In the genomic region with DNA sequence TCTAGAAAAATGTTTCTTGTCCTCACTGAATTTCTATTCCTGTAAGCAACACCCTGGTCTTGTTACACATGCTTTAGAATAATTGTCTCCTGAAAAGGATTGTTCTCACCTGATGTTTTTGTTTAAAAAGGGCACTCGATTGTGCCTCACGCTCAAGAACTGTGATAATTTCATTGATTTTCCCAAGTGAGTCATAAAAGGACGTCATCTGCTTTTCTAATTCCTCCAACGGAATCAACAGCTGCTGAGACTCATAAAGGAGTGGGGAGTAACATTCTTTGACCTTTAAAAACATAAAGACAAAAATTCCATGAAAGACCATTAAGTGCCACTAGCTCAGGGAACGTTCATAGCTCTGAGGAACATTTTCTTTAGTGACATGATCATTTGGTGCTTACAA, we compare ENCODE assay signal across 17 cellular contexts.
DNase-seq lines count a peak whose midpoint lies in the region; ATAC-seq and TF ChIP-seq lines count a peak whose summit lies in the region.
"Had no signal": no experiment of that assay in that cellular context is flagged by ENCODE, and none has a peak within 500 bp of the region (broad histone marks: within the 10 kb centered on the region; RNA-seq: fewer than 3 reads in every experiment).

No MANE protein-coding gene starts in this region.

- H3K27ac Mint-ChIP-seq in stimulated activated effector memory CD8-positive, alpha-beta T cell treated with anti-CD3 and anti-CD28 coated beads, Interleukin-12 subunit alpha, Interleukin-12 subunit beta, amount 100 ng/mL, for 72 hours: no peak overlapping the region
- H3K27ac Mint-ChIP-seq: CD4-positive, alpha-beta T cell; type B pancreatic cell had no signal

- CTCF ChIA-PET in A673 (lab: Charles Lee): no interaction called here

- no TSS peak for BruUV-seq in A673 (replicated peaks; lab: Mats Ljungman, UMichigan)

- DNase-seq in A673 (ENCODE audit: low spot score) (peak; percentile 36), HCEC 1CT (peak; percentile 23), astrocyte of the spinal cord (ENCODE audit: low read depth, low spot score) (peak; percentile 15), kidney glomerular epithelial cell (lab: John Stamatoyannopoulos, UW) (peak; percentile 18), SKM-1 treated with dmso at 0.1 percent for 144 hours (lab: John Stamatoyannopoulos, UW; ENCODE audit: unreplicated experiment) (no peak)
- no peak for DNase-seq in stimulated activated effector memory CD8-positive, alpha-beta T cell treated with anti-CD3 and anti-CD28 coated beads, Interleukin-12 subunit alpha, Interleukin-12 subunit beta, amount 100 ng/mL, for 72 hours (ENCODE audit: low spot score in 2 of 2)
- DNase-seq: activated CD4-positive, alpha-beta T cell treated with anti-CD3 and anti-CD28 coated beads for 48 hours; activated gamma-delta T cell treated with Interleukin-2 at 50 U/mL for 16 hours; CD4-positive, alpha-beta T cell; naive thymus-derived CD8-positive, alpha-beta T cell; NCI-H2029; NCI-H748 treated with DMSO at 0.1 percent for 48 hours; stimulated activated naive CD8-positive, alpha-beta T cell treated with anti-CD3 and anti-CD28 coated beads, Interleukin-15, Interleukin-2, amounts not matched to agents 100 U/mL and 50 U/mL, for 24 hours had no signal

- no peak overlapping the region for H3K27ac ChIP-seq in A673 (ENCODE audit: low read depth, low read length, poor library complexity, severe bottlenecking)
- H3K27ac ChIP-seq: A549 had no signal

- H3K9me3 Mint-ChIP-seq in stimulated activated effector memory CD8-positive, alpha-beta T cell treated with anti-CD3 and anti-CD28 coated beads, Interleukin-12 subunit alpha, Interleukin-12 subunit beta, amount 100 ng/mL, for 72 hours: no peaks in the 10 kb centered on the region
- H3K9me3 Mint-ChIP-seq: CD4-positive, alpha-beta T cell; naive thymus-derived CD8-positive, alpha-beta T cell; type B pancreatic cell had no signal

- H3K36me3 ChIP-seq in A673 (ENCODE audit: insufficient read depth, low read length, poor library complexity, severe bottlenecking): no peaks in the 10 kb centered on the region

- POLR2A ChIA-PET in A673 (lab: Charles Lee; ENCODE audit: low non-redundant PET): no interaction called here

- intact Hi-C loops in A673 (cut with micrococcal nuclease; ENCODE audit: unreplicated experiment): no loop called here

- in situ Hi-C loops in astrocyte of the spinal cord (cut with HindIII; ENCODE audit: low sequenced_read_pairs): no loop called here

- peaks cover 8% of the 10 kb centered on the region for H3K36me3 Mint-ChIP-seq in stimulated activated effector memory CD8-positive, alpha-beta T cell treated with anti-CD3 and anti-CD28 coated beads, Interleukin-12 subunit alpha, Interleukin-12 subunit beta, amount 100 ng/mL, for 72 hours
- H3K36me3 Mint-ChIP-seq: naive thymus-derived CD8-positive, alpha-beta T cell; type B pancreatic cell had no signal

- peaks cover 4% of the 10 kb centered on the region for H3K4me1 ChIP-seq in A673 (ENCODE audit: insufficient read depth, low read length, poor library complexity, severe bottlenecking)

- H3K4me3 Mint-ChIP-seq in stimulated activated effector memory CD8-positive, alpha-beta T cell treated with anti-CD3 and anti-CD28 coated beads, Interleukin-12 subunit alpha, Interleukin-12 subunit beta, amount 100 ng/mL, for 72 hours: no peak overlapping the region
- H3K4me3 Mint-ChIP-seq: CD4-positive, alpha-beta T cell; naive thymus-derived CD8-positive, alpha-beta T cell; type B pancreatic cell had no signal

- no peak for TF ChIP-seq CTCF in A673 (conservative IDR thresholded peaks at IDR 0.05; ENCODE audit: low read depth, low read length)
- TF ChIP-seq CTCF in astrocyte of the spinal cord (IDR thresholded peaks at IDR 0.05; ENCODE audit: low read depth, low read length): no peak

- no peaks in the 10 kb centered on the region for H3K9me3 ChIP-seq in A673 (ENCODE audit: low read depth, low read length, poor library complexity, severe bottlenecking)
- H3K9me3 ChIP-seq: A549 had no signal

- H3K4me3 ChIP-seq in A673 (ENCODE audit: low read depth, low read length, poor library complexity, severe bottlenecking) (no peak overlapping the region), astrocyte of the spinal cord (ENCODE audit: low read depth, low read length) (no peak overlapping the region)
- H3K4me3 ChIP-seq: A549 had no signal

- no peaks in the 10 kb centered on the region for H3K27me3 ChIP-seq in A673 (replicated peaks; ENCODE audit: insufficient read depth, low read depth, low read length, poor library complexity)

- ATAC-seq in stimulated activated effector memory CD8-positive, alpha-beta T cell treated with anti-CD3 and anti-CD28 coated beads, Interleukin-12 subunit alpha, Interleukin-12 subunit beta, amount 100 ng/mL, for 72 hours: no peak
- ATAC-seq in GM18502 (IDR thresholded peaks at IDR 0.05; ENCODE audit: poor library complexity, unreplicated experiment): no peak
- no peak for ATAC-seq in GM19397 (IDR thresholded peaks at IDR 0.05; ENCODE audit: unreplicated experiment)
- ATAC-seq: A549; naive thymus-derived CD8-positive, alpha-beta T cell; stimulated activated naive CD8-positive, alpha-beta T cell treated with anti-CD3 and anti-CD28 coated beads, Interleukin-15, Interleukin-2, amounts not matched to agents 100 U/mL and 50 U/mL, for 24 hours had no signal

- H3K4me1 Mint-ChIP-seq in stimulated activated effector memory CD8-positive, alpha-beta T cell treated with anti-CD3 and anti-CD28 coated beads, Interleukin-12 subunit alpha, Interleukin-12 subunit beta, amount 100 ng/mL, for 72 hours: no peaks in the 10 kb centered on the region

Comparison
In these comparisons a context has a peak if more than half of its experiments do, and no peak if none do; other contexts are left out.
1. DNase-seq: peak in A673 (single experiment), HCEC 1CT (single experiment), astrocyte of the spinal cord (single experiment) and kidney glomerular epithelial cell (single experiment); none in SKM-1 treated with dmso at 0.1 percent for 144 hours (single experiment) and stimulated activated effector memory CD8-positive, alpha-beta T cell treated with anti-CD3 and anti-CD28 coated beads, Interleukin-12 subunit alpha, Interleukin-12 subunit beta, amount 100 ng/mL, for 72 hours (0 of 2).